25 cellular contexts compared by ENCODE assay signal in genomic region chr11:122354029-122354697, GRCh38.
A peak's percentile ranks its signal among the peaks of the same experiment; 100 is the strongest.
DNase-seq lines count a peak whose midpoint lies in the region; ATAC-seq and TF ChIP-seq lines count a peak whose summit lies in the region.
"Had no signal": no experiment of that assay in that cellular context is flagged by ENCODE, and none has a peak within 500 bp of the region (broad histone marks: within the 10 kb centered on the region; RNA-seq: fewer than 3 reads in every experiment).

No MANE protein-coding gene starts in this region.

- H3K27me3 Mint-ChIP-seq in activated CD8-positive, alpha-beta T cell treated with anti-CD3 and anti-CD28 coated beads for 36 hours: no peaks in the 10 kb centered on the region
- H3K27me3 Mint-ChIP-seq: activated T-helper 17 cell treated with anti-CD3 and anti-CD28 coated beads, Interleukin-2, amount 50 U/mL, for 72 hours had no signal

- H3K27me3 ChIP-seq in adipocyte (replicated peaks; ENCODE audit: control insufficient read depth, insufficient read depth, low read length) (no peaks in the 10 kb centered on the region), subcutaneous abdominal adipose tissue (ENCODE audit: control insufficient read depth in 5 of 5, insufficient read depth in 4 of 5, low read length in 5 of 5) (no peaks in the 10 kb centered on the region), testis (no peaks in the 10 kb centered on the region)
- H3K27me3 ChIP-seq: neural progenitor cell had no signal

- H3K9ac ChIP-seq in adipocyte (ENCODE audit: low read length) (no peak overlapping the region), subcutaneous abdominal adipose tissue (ENCODE audit: low read length in 5 of 5) (no peak overlapping the region)
- H3K9ac ChIP-seq: neural progenitor cell had no signal

- POLR2A ChIA-PET in activated CD8-positive, alpha-beta T cell treated with anti-CD3 and anti-CD28 coated beads for 36 hours (lab: Charles Lee): no interaction called here

- H3K9me3 ChIP-seq in adipocyte (ENCODE audit: control insufficient read depth, low read length) (no peaks in the 10 kb centered on the region), subcutaneous abdominal adipose tissue (ENCODE audit: control insufficient read depth in 5 of 5, low read length in 5 of 5) (no peaks in the 10 kb centered on the region), testis (no peaks in the 10 kb centered on the region)
- H3K9me3 ChIP-seq: prostate gland had no signal

- 31 to 47% methylated on average over 3 of the region's 3 CpGs for WGBS in testis, 2 donors

- H3K27ac ChIP-seq in subcutaneous abdominal adipose tissue (ENCODE audit: low read depth, low read length) (peak overlapping the region; percentile 43), testis (no peak overlapping the region)
- H3K27ac ChIP-seq: neural progenitor cell, prostate gland had no signal

- H3K9me3 Mint-ChIP-seq in activated CD8-positive, alpha-beta T cell treated with anti-CD3 and anti-CD28 coated beads for 36 hours: peaks cover 2% of the 10 kb centered on the region

- H3K4me3 Mint-ChIP-seq in activated CD8-positive, alpha-beta T cell treated with anti-CD3 and anti-CD28 coated beads for 36 hours: no peak overlapping the region
- H3K4me3 Mint-ChIP-seq: activated T-helper 17 cell treated with anti-CD3 and anti-CD28 coated beads, Interleukin-2, amount 50 U/mL, for 72 hours; effector memory CD8-positive, alpha-beta T cell; neural progenitor cell; stimulated activated naive B cell treated with anti-CD40 and anti-IgM and Interleukin-4, amounts not matched to agents 10 μg/mL and 1 μg/mL and 100 μg/mL, for 72 hours; WTC11 had no signal

- CTCF ChIA-PET in activated CD8-positive, alpha-beta T cell treated with anti-CD3 and anti-CD28 coated beads for 36 hours (lab: Charles Lee): no interaction called here

- intact Hi-C loops in left ventricle myocardium superior (cut with micrococcal nuclease) (no loop called here), testis (cut with DNase I; ENCODE audit: low total_unique reads) (no loop called here)
- intact Hi-C loops in activated CD8-positive, alpha-beta T cell treated with anti-CD3 and anti-CD28 coated beads for 36 hours (cut with micrococcal nuclease): no loop called here

- H3K36me3 ChIP-seq in adipocyte (ENCODE audit: control insufficient read depth, insufficient read depth, low read length, severe bottlenecking): no peaks in the 10 kb centered on the region
- H3K36me3 ChIP-seq in subcutaneous abdominal adipose tissue (ENCODE audit: control insufficient read depth in 5 of 5, insufficient read depth in 5 of 5, low read length in 5 of 5): no peaks in the 10 kb centered on the region
- no peaks in the 10 kb centered on the region for H3K36me3 ChIP-seq in testis (ENCODE audit: low read depth, missing control alignments)
- H3K36me3 ChIP-seq: neural progenitor cell, prostate gland had no signal

- H3K4me3 ChIP-seq in adipocyte (ENCODE audit: low read length): peak overlapping the region; percentile 55
- peak overlapping the region in 4 of 5 donors; percentile 41 to 57 (median 50) for H3K4me3 ChIP-seq in subcutaneous abdominal adipose tissue (ENCODE audit: low read depth in 1 of 5, low read length in 5 of 5)
- H3K4me3 ChIP-seq in testis: no peak overlapping the region
- H3K4me3 ChIP-seq: neural progenitor cell, prostate gland, skin epidermis had no signal

- peaks cover 13% of the 10 kb centered on the region for H3K4me1 ChIP-seq in adipocyte (ENCODE audit: control insufficient read depth, insufficient read depth, low read length)
- peaks cover 0 to 13% (median 6%) of the 10 kb centered on the region in 5 donors for H3K4me1 ChIP-seq in subcutaneous abdominal adipose tissue (ENCODE audit: control insufficient read depth in 5 of 5, insufficient read depth in 5 of 5, low read length in 5 of 5)
- peaks cover 8% of the 10 kb centered on the region for H3K4me1 ChIP-seq in testis
- H3K4me1 ChIP-seq: prostate gland had no signal

- H3K27ac Mint-ChIP-seq in activated CD8-positive, alpha-beta T cell treated with anti-CD3 and anti-CD28 coated beads for 36 hours: no peak overlapping the region
- H3K27ac Mint-ChIP-seq: activated T-helper 17 cell treated with anti-CD3 and anti-CD28 coated beads, Interleukin-2, amount 50 U/mL, for 72 hours; effector memory CD8-positive, alpha-beta T cell; neural progenitor cell; stimulated activated naive B cell treated with anti-CD40 and anti-IgM and Interleukin-4, amounts not matched to agents 10 μg/mL and 1 μg/mL and 100 μg/mL, for 72 hours; WTC11 had no signal

- peak; percentile 54 for DNase-seq in GM03348 (ENCODE audit: low spot score)
- no peak for DNase-seq in adipocyte (ENCODE audit: low read depth)
- DNase-seq in left ventricle myocardium superior: no peak
- no peak for DNase-seq in activated CD8-positive, alpha-beta T cell treated with anti-CD3 and anti-CD28 coated beads for 36 hours
- no peak for DNase-seq in NCI-H2107 (lab: John Stamatoyannopoulos, UW)
- DNase-seq in stimulated activated CD4-positive, alpha-beta T cell treated with anti-CD3 and anti-CD28 coated beads, Interleukin-2, amount 100 ng/mL, for 24 hours: no peak
- no peak for DNase-seq in testis
- DNase-seq: activated CD8-positive, alpha-beta memory T cell treated with anti-CD3 and anti-CD28 coated beads, Interleukin-2, amount 50 U/mL, for 4 hours; AML-193; DND-41; effector memory CD8-positive, alpha-beta T cell; H7; NCI-H1105 treated with DMSO at 0.1 percent for 48 hours; NCI-H524; RPMI8226; stimulated activated naive B cell treated with anti-CD40 and anti-IgM and Interleukin-4, amounts not matched to agents 10 μg/mL and 1 μg/mL and 100 μg/mL, for 72 hours; T-helper 9 cell had no signal

- H3K36me3 Mint-ChIP-seq in activated CD8-positive, alpha-beta T cell treated with anti-CD3 and anti-CD28 coated beads for 36 hours (ENCODE audit: low read depth): no peaks in the 10 kb centered on the region
- H3K36me3 Mint-ChIP-seq: activated naive CD4-positive, alpha-beta T cell treated with anti-CD3 and anti-CD28 coated beads, Interleukin-2, amount 50 U/mL, for 72 hours; stimulated activated naive B cell treated with anti-CD40 and anti-IgM and Interleukin-4, amounts not matched to agents 10 μg/mL and 1 μg/mL and 100 μg/mL, for 72 hours had no signal

- H3K4me1 Mint-ChIP-seq in activated CD8-positive, alpha-beta T cell treated with anti-CD3 and anti-CD28 coated beads for 36 hours (ENCODE audit: low read depth): no peaks in the 10 kb centered on the region
- H3K4me1 Mint-ChIP-seq: activated T-helper 17 cell treated with anti-CD3 and anti-CD28 coated beads, Interleukin-2, amount 50 U/mL, for 72 hours; stimulated activated naive B cell treated with anti-CD40 and anti-IgM and Interleukin-4, amounts not matched to agents 10 μg/mL and 1 μg/mL and 100 μg/mL, for 72 hours; WTC11 had no signal

- TF ChIP-seq POLR2A in testis (IDR thresholded peaks at IDR 0.05): no peak

- peak; percentile 77 for ATAC-seq in left ventricle myocardium superior
- no peak for ATAC-seq in activated CD8-positive, alpha-beta T cell treated with anti-CD3 and anti-CD28 coated beads for 36 hours
- ATAC-seq: activated naive CD4-positive, alpha-beta T cell treated with anti-CD3 and anti-CD28 coated beads, Interleukin-2, amount 50 U/mL, for 72 hours; activated T-helper 17 cell treated with anti-CD3 and anti-CD28 coated beads, Interleukin-2, amount 50 U/mL, for 72 hours; effector memory CD8-positive, alpha-beta T cell; esophagus mucosa; stimulated activated naive B cell treated with anti-CD40 and anti-IgM and Interleukin-4, amounts not matched to agents 10 μg/mL and 1 μg/mL and 100 μg/mL, for 72 hours; WTC11 had no signal

- no peak for TF ChIP-seq CTCF in activated CD8-positive, alpha-beta T cell treated with anti-CD3 and anti-CD28 coated beads for 36 hours (IDR thresholded peaks at IDR 0.05)
- no peak for TF ChIP-seq CTCF in testis (IDR thresholded peaks at IDR 0.05)

Comparison
In these comparisons a context has a peak if more than half of its experiments do, and no peak if none do; other contexts are left out.
1. H3K4me3 ChIP-seq: peak in adipocyte (single experiment) and subcutaneous abdominal adipose tissue (4 of 5); none in testis (0 of 2).